In the genomic region with DNA sequence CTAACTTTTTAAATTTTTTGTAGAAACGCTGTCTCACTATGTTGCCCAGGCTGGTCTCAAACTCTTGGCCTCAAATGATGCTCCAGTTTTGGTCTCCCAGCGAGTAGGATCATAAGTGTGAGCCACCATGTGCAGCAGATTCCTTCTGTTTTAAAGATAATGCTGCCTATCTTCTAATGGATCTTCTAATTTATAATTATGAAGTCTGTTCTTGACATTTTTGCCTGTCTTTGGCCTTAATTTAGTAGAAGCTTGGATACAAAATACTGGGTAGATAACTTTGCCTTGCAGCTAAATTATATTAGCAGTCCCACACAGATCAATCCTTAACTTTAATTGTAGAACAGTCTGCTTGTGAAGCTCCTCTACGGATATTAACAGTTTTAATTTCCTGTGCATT, we compare ENCODE assay signal across 1 cellular context.
TF ChIP-seq lines count a peak whose summit lies in the region.

No MANE protein-coding gene starts in this region.

TF ChIP-seq in SK-N-SH, 30 proteins besides CTCF, POLR2A, EP300 and RAD21 (continued from another document):
- TF ChIP-seq FOSL2 (IDR thresholded peaks at IDR 0.05; ENCODE audit: borderline replicate concordance, low read depth) (no peak), CHD2 (IDR thresholded peaks at IDR 0.05; ENCODE audit: low read length, partially characterized antibody) (peak; percentile 34), MAX (IDR thresholded peaks at IDR 0.05; ENCODE audit: low read depth) (no peak), USF2 (IDR thresholded peaks at IDR 0.05; ENCODE audit: borderline replicate concordance, low read depth, low read length) (no peak), ELF1 (IDR thresholded peaks at IDR 0.05) (no peak), NFIC (IDR thresholded peaks at IDR 0.05; ENCODE audit: borderline replicate concordance) (no peak), GABPA (IDR thresholded peaks at IDR 0.05; ENCODE audit: low read depth) (no peak), RCOR1 (IDR thresholded peaks at IDR 0.05; ENCODE audit: low read length) (peak; percentile 53; the same call in 1 of the 2 replicates), SIN3A (IDR thresholded peaks at IDR 0.05; ENCODE audit: borderline replicate concordance, low read depth, low read length) (no peak)
- TF ChIP-seq, protein P1, sequence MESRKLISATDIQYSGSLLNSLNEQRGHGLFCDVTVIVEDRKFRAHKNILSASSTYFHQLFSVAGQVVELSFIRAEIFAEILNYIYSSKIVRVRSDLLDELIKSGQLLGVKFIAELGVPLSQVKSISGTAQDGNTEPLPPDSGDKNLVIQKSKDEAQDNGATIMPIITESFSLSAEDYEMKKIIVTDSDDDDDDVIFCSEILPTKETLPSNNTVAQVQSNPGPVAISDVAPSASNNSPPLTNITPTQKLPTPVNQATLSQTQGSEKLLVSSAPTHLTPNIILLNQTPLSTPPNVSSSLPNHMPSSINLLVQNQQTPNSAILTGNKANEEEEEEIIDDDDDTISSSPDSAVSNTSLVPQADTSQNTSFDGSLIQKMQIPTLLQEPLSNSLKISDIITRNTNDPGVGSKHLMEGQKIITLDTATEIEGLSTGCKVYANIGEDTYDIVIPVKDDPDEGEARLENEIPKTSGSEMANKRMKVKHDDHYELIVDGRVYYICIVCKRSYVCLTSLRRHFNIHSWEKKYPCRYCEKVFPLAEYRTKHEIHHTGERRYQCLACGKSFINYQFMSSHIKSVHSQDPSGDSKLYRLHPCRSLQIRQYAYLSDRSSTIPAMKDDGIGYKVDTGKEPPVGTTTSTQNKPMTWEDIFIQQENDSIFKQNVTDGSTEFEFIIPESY (IDR thresholded peaks at IDR 0.05; ENCODE audit: borderline replicate concordance, low read depth), result no peak
